1 cellular context compared by ENCODE assay signal in the genomic region with DNA sequence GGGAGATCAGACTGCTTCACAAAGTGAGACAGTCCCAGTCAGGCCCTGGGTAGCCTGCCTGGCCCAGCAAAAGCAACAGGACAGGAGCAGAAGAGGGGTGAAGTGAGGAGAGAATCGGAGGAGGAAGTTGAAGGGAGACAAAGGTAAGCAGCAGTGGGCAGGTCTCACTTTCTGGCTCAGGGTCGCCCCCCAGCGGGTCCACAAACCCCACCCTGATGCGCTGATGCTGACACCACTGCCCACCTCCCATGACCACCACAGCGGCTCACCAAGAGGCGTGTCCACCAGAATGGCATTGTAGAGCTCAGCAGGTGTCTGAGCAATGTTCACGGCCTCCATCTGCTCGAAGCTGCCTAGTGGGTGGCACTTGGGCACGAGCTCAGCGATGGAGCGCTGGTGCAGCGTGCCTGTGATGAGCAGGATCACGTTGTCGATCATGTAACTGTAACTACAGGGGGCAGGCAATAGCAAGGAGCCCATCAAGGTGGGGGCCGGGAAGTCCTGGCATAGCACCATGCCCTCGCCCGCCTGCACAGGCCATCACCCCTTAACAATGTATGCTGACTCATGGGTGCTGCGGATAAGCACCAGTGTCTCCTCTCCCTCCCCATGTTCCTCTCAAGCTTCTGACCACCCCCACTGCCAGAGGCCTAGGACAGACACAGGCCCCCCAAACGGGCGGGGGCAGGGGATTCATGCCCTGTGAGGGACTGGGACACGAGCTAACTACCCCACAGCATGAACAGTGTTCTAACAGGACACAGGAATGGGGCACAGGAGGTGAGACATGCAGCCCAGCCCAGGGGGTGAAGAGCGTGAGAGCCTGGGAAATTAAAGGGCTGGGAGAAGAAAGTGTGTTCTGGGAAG.
TF ChIP-seq lines count a peak whose summit lies in the region.

No MANE protein-coding gene starts in this region.

TF ChIP-seq in WTC11, 78 proteins besides CTCF, POLR2A, EP300 and RAD21:
- TF ChIP-seq FOXJ3 (CRISPR knock-in tag; IDR thresholded peaks at IDR 0.05; ENCODE audit: borderline replicate concordance) = no peak
- 0 out of 2 replicates have a peak, but pooled peaks have one; percentile 16 for TF ChIP-seq FOXK1 (CRISPR knock-in tag; IDR thresholded peaks at IDR 0.05)
- TF ChIP-seq, protein P1, sequence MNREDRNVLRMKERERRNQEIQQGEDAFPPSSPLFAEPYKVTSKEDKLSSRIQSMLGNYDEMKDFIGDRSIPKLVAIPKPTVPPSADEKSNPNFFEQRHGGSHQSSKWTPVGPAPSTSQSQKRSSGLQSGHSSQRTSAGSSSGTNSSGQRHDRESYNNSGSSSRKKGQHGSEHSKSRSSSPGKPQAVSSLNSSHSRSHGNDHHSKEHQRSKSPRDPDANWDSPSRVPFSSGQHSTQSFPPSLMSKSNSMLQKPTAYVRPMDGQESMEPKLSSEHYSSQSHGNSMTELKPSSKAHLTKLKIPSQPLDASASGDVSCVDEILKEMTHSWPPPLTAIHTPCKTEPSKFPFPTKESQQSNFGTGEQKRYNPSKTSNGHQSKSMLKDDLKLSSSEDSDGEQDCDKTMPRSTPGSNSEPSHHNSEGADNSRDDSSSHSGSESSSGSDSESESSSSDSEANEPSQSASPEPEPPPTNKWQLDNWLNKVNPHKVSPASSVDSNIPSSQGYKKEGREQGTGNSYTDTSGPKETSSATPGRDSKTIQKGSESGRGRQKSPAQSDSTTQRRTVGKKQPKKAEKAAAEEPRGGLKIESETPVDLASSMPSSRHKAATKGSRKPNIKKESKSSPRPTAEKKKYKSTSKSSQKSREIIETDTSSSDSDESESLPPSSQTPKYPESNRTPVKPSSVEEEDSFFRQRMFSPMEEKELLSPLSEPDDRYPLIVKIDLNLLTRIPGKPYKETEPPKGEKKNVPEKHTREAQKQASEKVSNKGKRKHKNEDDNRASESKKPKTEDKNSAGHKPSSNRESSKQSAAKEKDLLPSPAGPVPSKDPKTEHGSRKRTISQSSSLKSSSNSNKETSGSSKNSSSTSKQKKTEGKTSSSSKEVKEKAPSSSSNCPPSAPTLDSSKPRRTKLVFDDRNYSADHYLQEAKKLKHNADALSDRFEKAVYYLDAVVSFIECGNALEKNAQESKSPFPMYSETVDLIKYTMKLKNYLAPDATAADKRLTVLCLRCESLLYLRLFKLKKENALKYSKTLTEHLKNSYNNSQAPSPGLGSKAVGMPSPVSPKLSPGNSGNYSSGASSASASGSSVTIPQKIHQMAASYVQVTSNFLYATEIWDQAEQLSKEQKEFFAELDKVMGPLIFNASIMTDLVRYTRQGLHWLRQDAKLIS (CRISPR knock-in tag; IDR thresholded peaks at IDR 0.05; ENCODE audit: borderline replicate concordance) = 0 out of 2 replicates have a peak, but pooled peaks have one; percentile 48
